ENCODE assay signal across 15 cellular contexts in genomic region chr21:46391773-46392172, GRCh38.
DNase-seq lines count a peak whose midpoint lies in the region; ATAC-seq and TF ChIP-seq lines count a peak whose summit lies in the region.
"Had no signal": no experiment of that assay in that cellular context is flagged by ENCODE, and none has a peak within 500 bp of the region (broad histone marks: within the 10 kb centered on the region; RNA-seq: fewer than 3 reads in every experiment).

No MANE protein-coding gene starts in this region.

- DNase-seq in left ventricle myocardium superior (peak; percentile 6), cardiac septum (ENCODE audit: low spot score) (no peak), osteoblast (ENCODE audit: insufficient read length, low spot score, missing footprints) (peak; percentile 62), gastrocnemius medialis (no peak), Caco-2 (no peak)
- DNase-seq in central memory CD8-positive, alpha-beta T cell (ENCODE audit: low spot score in 2 of 2) = no peak
- DNase-seq in stimulated activated effector memory CD8-positive, alpha-beta T cell treated with anti-CD3 and anti-CD28 coated beads, Interleukin-12 subunit alpha, Interleukin-12 subunit beta, amount 100 ng/mL, for 72 hours (ENCODE audit: low spot score in 2 of 2) = no peak
- DNase-seq: CD8-positive, alpha-beta T cell; HFFc6; IMR-90 had no signal

- H3K36me3 Mint-ChIP-seq in central memory CD8-positive, alpha-beta T cell (ENCODE audit: insufficient read depth) = peaks cover 17% of the 10 kb centered on the region
- peaks cover 32% of the 10 kb centered on the region for H3K36me3 Mint-ChIP-seq in Caco-2 (ENCODE audit: insufficient read depth, unreplicated experiment)
- H3K36me3 Mint-ChIP-seq in stimulated activated effector memory CD8-positive, alpha-beta T cell treated with anti-CD3 and anti-CD28 coated beads, Interleukin-12 subunit alpha, Interleukin-12 subunit beta, amount 100 ng/mL, for 72 hours = peaks cover 43% of the 10 kb centered on the region

- no peaks in the 10 kb centered on the region for H3K9me3 Mint-ChIP-seq in central memory CD8-positive, alpha-beta T cell
- no peaks in the 10 kb centered on the region for H3K9me3 Mint-ChIP-seq in Caco-2 (ENCODE audit: unreplicated experiment)
- no peaks in the 10 kb centered on the region for H3K9me3 Mint-ChIP-seq in stimulated activated effector memory CD8-positive, alpha-beta T cell treated with anti-CD3 and anti-CD28 coated beads, Interleukin-12 subunit alpha, Interleukin-12 subunit beta, amount 100 ng/mL, for 72 hours
- H3K9me3 Mint-ChIP-seq: CD8-positive, alpha-beta T cell; GM23338; HFFc6 had no signal

- H3K4me3 ChIP-seq in osteoblast (ENCODE audit: insufficient read depth, low read length) = no peak overlapping the region
- H3K4me3 ChIP-seq in gastrocnemius medialis = no peak overlapping the region
- H3K4me3 ChIP-seq in Caco-2 (ENCODE audit: low read depth, low read length) = no peak overlapping the region
- H3K4me3 ChIP-seq: BLaER1 treated with 17β-estradiol and CSF1 and Interleukin-3, amounts not matched to agents 10 nM and 100 nM; GM23338 had no signal

- no peak for TF ChIP-seq POLR2A in gastrocnemius medialis (IDR thresholded peaks at IDR 0.05)

- no peak overlapping the region for H2AFZ ChIP-seq in osteoblast (ENCODE audit: low read length)
- H2AFZ ChIP-seq: GM23338 had no signal

- TF ChIP-seq CTCF in osteoblast (IDR thresholded peaks at IDR 0.05; ENCODE audit: extremely low read depth, low read depth, low read length) (no peak), gastrocnemius medialis (IDR thresholded peaks at IDR 0.05 in 4 of 5, conservative IDR thresholded peaks at IDR 0.05 in 1 of 5) (no peak), Caco-2 (IDR thresholded peaks at IDR 0.05; ENCODE audit: insufficient read depth in 1 of 2, low read depth in 1 of 2, low read length in 1 of 2, severe bottlenecking in 1 of 2, unreplicated experiment in 1 of 2) (no peak)

- H3K36me3 ChIP-seq in osteoblast (ENCODE audit: insufficient read depth, low read length) (no peaks in the 10 kb centered on the region), gastrocnemius medialis (peaks cover 0 to 49% of the 10 kb centered on the region in 2 donors), Caco-2 (ENCODE audit: control insufficient read depth, insufficient read depth, low read length) (no peaks in the 10 kb centered on the region; the same call in 1 of the 2 replicates)

- peak overlapping the region; percentile 79 for H3K27ac Mint-ChIP-seq in central memory CD8-positive, alpha-beta T cell (ENCODE audit: low read depth)
- H3K27ac Mint-ChIP-seq in Caco-2 (ENCODE audit: unreplicated experiment) = no peak overlapping the region
- H3K27ac Mint-ChIP-seq in stimulated activated effector memory CD8-positive, alpha-beta T cell treated with anti-CD3 and anti-CD28 coated beads, Interleukin-12 subunit alpha, Interleukin-12 subunit beta, amount 100 ng/mL, for 72 hours = no peak overlapping the region
- H3K27ac Mint-ChIP-seq: B cell, GM23338 had no signal

- CTCF ChIA-PET in Caco-2 (lab: Charles Lee) = no interaction called here

- BruUV-seq in Caco-2 (replicated peaks; lab: Mats Ljungman, UMichigan) = no TSS peak

- H3K79me2 ChIP-seq in osteoblast (ENCODE audit: insufficient read depth, low read length) = peaks cover 4% of the 10 kb centered on the region

- H3K4me1 ChIP-seq in osteoblast (ENCODE audit: insufficient read depth, low read length) (peaks cover 22% of the 10 kb centered on the region), gastrocnemius medialis (peaks cover 40 to 45% of the 10 kb centered on the region in 2 donors), Caco-2 (no peaks in the 10 kb centered on the region)

- H3K27me3 ChIP-seq in osteoblast (ENCODE audit: insufficient read depth, low read length) (no peaks in the 10 kb centered on the region), gastrocnemius medialis (no peaks in the 10 kb centered on the region), Caco-2 (replicated peaks; ENCODE audit: control insufficient read depth, insufficient read depth, low read length) (no peaks in the 10 kb centered on the region)
- H3K27me3 ChIP-seq: BLaER1 treated with 17β-estradiol and CSF1 and Interleukin-3, amounts not matched to agents 10 nM and 100 nM had no signal

- H3K4me2 ChIP-seq in osteoblast (ENCODE audit: insufficient read depth, low read length) = no peak overlapping the region
- H3K4me2 ChIP-seq: BLaER1 treated with 17β-estradiol and CSF1 and Interleukin-3, amounts not matched to agents 10 nM and 100 nM; GM23338 had no signal

- peaks cover 9% of the 10 kb centered on the region for H4K20me1 ChIP-seq in osteoblast (ENCODE audit: insufficient read depth, low read length)

- no peaks in the 10 kb centered on the region for H3K27me3 Mint-ChIP-seq in central memory CD8-positive, alpha-beta T cell
- no peaks in the 10 kb centered on the region for H3K27me3 Mint-ChIP-seq in Caco-2 (ENCODE audit: insufficient read depth, unreplicated experiment)
- H3K27me3 Mint-ChIP-seq: B cell had no signal

- intact Hi-C loops in left ventricle myocardium superior (cut with micrococcal nuclease) (no loop called here), cardiac septum (cut with DNase I) (no loop called here), gastrocnemius medialis (cut with DNase I; ENCODE audit: low total_unique reads) (no loop called here), Caco-2 (cut with micrococcal nuclease; ENCODE audit: unreplicated experiment) (no loop called here)

- in situ Hi-C loops in gastrocnemius medialis (cut with MboI; ENCODE audit: low sequenced_read_pairs in 4 of 4) = loop anchor here in 1 of 4 donors (10.0 kb wide), 1 partner anchor 47 kb away; no protein-coding TSS in a partner anchor

- no peak overlapping the region for H3K4me3 Mint-ChIP-seq in central memory CD8-positive, alpha-beta T cell
- no peak overlapping the region for H3K4me3 Mint-ChIP-seq in Caco-2 (ENCODE audit: unreplicated experiment)
- no peak overlapping the region for H3K4me3 Mint-ChIP-seq in stimulated activated effector memory CD8-positive, alpha-beta T cell treated with anti-CD3 and anti-CD28 coated beads, Interleukin-12 subunit alpha, Interleukin-12 subunit beta, amount 100 ng/mL, for 72 hours
- H3K4me3 Mint-ChIP-seq: B cell; CD8-positive, alpha-beta T cell; GM23338; HFFc6 had no signal

- H3K9me3 ChIP-seq in osteoblast (ENCODE audit: low read depth, low read length) = no peaks in the 10 kb centered on the region
- no peaks in the 10 kb centered on the region for H3K9me3 ChIP-seq in gastrocnemius medialis
- H3K9me3 ChIP-seq in Caco-2 = no peaks in the 10 kb centered on the region
- H3K9me3 ChIP-seq: BLaER1 treated with 17β-estradiol and CSF1 and Interleukin-3, amounts not matched to agents 10 nM and 100 nM had no signal

- ATAC-seq in left ventricle myocardium superior = no peak
- ATAC-seq in central memory CD8-positive, alpha-beta T cell (replicated peaks; ENCODE audit: extremely low read depth, poor library complexity, severe bottlenecking) = no peak
- ATAC-seq in gastrocnemius medialis = no peak
- ATAC-seq in stimulated activated effector memory CD8-positive, alpha-beta T cell treated with anti-CD3 and anti-CD28 coated beads, Interleukin-12 subunit alpha, Interleukin-12 subunit beta, amount 100 ng/mL, for 72 hours = no peak
- no peak for ATAC-seq in HG03342 (IDR thresholded peaks at IDR 0.05; ENCODE audit: unreplicated experiment)
- ATAC-seq: CD8-positive, alpha-beta T cell; GM23338; HCT116 had no signal

- no peak overlapping the region for H3K27ac ChIP-seq in osteoblast (ENCODE audit: low read depth, low read length)
- peak overlapping the region; percentile 94 to 98 (median 95) for H3K27ac ChIP-seq in gastrocnemius medialis
- H3K27ac ChIP-seq: BLaER1 treated with 17β-estradiol and CSF1 and Interleukin-3, amounts not matched to agents 10 nM and 100 nM had no signal

- POLR2A ChIA-PET in Caco-2 (lab: Charles Lee) = interaction anchor here (0.7 kb wide), 1 partner anchor 958 kb away, joined by 4 read pairs; no protein-coding TSS in a partner anchor

- H3K4me1 Mint-ChIP-seq in central memory CD8-positive, alpha-beta T cell = peaks cover 6% of the 10 kb centered on the region
- H3K4me1 Mint-ChIP-seq in Caco-2 (ENCODE audit: low read depth, unreplicated experiment) = no peaks in the 10 kb centered on the region
- H3K4me1 Mint-ChIP-seq in stimulated activated effector memory CD8-positive, alpha-beta T cell treated with anti-CD3 and anti-CD28 coated beads, Interleukin-12 subunit alpha, Interleukin-12 subunit beta, amount 100 ng/mL, for 72 hours = peaks cover 7% of the 10 kb centered on the region
- H3K4me1 Mint-ChIP-seq: B cell, GM23338 had no signal

Comparison
In these comparisons a context has a peak if more than half of its experiments do, and no peak if none do; other contexts are left out.
1. DNase-seq: peak in left ventricle myocardium superior (single experiment) and osteoblast (single experiment); none in cardiac septum (single experiment), central memory CD8-positive, alpha-beta T cell (0 of 2), gastrocnemius medialis (0 of 2), Caco-2 (0 of 2) and stimulated activated effector memory CD8-positive, alpha-beta T cell treated with anti-CD3 and anti-CD28 coated beads, Interleukin-12 subunit alpha, Interleukin-12 subunit beta, amount 100 ng/mL, for 72 hours (0 of 2).